Comparison of ENCODE assay signal across 19 cellular contexts in genomic region chr2:129248183-129248582, GRCh38.
"Had no signal": no experiment of that assay in that cellular context is flagged by ENCODE, and none has a peak within 500 bp of the region (broad histone marks: within the 10 kb centered on the region; RNA-seq: fewer than 3 reads in every experiment).

No MANE protein-coding gene starts in this region.

- H3K27ac ChIP-seq: lower lobe of right lung, parathyroid adenoma, SK-N-MC, thyroid gland had no signal

- H3K4me1 ChIP-seq: lower lobe of right lung, parathyroid adenoma, thyroid gland had no signal

- H3K9ac ChIP-seq: parathyroid adenoma had no signal

- H3K9me3 ChIP-seq: thyroid gland had no signal

- ATAC-seq: lower lobe of right lung; stimulated activated effector memory CD8-positive, alpha-beta T cell treated with anti-CD3 and anti-CD28 coated beads, Interleukin-12 subunit alpha, Interleukin-12 subunit beta, amount 100 ng/mL, for 72 hours had no signal

- H3K79me2 ChIP-seq: parathyroid adenoma had no signal

- DNase-seq: activated CD4-positive, alpha-beta memory T cell treated with anti-CD3 and anti-CD28 coated beads, Interleukin-2, amount 10 ng/mL, durations not matched to agents 7 days and 5 days; activated CD4-positive, CD25-positive, alpha-beta regulatory T cell treated with anti-CD3 and anti-CD28 coated beads, Interleukin-2, amount 50 U/mL, for 72 hours; activated CD8-positive, alpha-beta memory T cell treated with anti-CD3 and anti-CD28 coated beads, Interleukin-2, amount 50 U/mL, for 4 hours; activated gamma-delta T cell; activated T-cell treated with anti-CD3 and anti-CD28 coated beads, Interleukin-2, amount 50 U/mL, for 48 hours; amniotic stem cell; dorsolateral prefrontal cortex; endodermal cell; erythroblast; foreskin fibroblast; immature natural killer cell; lower lobe of right lung; retina; stimulated activated CD4-positive, alpha-beta T cell treated with anti-CD3 and anti-CD28 coated beads, Interleukin-12 subunit alpha, Interleukin-12 subunit beta, amount 100 ng/mL, for 4 hours; T-helper 9 cell; thyroid gland had no signal

- H2AFZ ChIP-seq: parathyroid adenoma had no signal

- H3K27me3 ChIP-seq: dorsolateral prefrontal cortex, thyroid gland had no signal

- H3K4me3 ChIP-seq: dorsolateral prefrontal cortex, lower lobe of right lung, SK-N-MC, thyroid gland had no signal

- H3K36me3 ChIP-seq: lower lobe of right lung, thyroid gland had no signal
